In genomic region chr2:11577101-11577883, GRCh38 we compare ENCODE assay signal across 1 cellular context.
TF ChIP-seq lines count a peak whose summit lies in the region.

No MANE protein-coding gene starts in this region.

TF ChIP-seq in K562, 482 proteins besides CTCF, POLR2A, EP300 and RAD21:
- TF ChIP-seq ZKSCAN1 (IDR thresholded peaks at IDR 0.05; ENCODE audit: low read depth, low read length) (no peak), NR3C1 (CRISPR knock-in tag; IDR thresholded peaks at IDR 0.05) (no peak), SNIP1 (IDR thresholded peaks at IDR 0.05; ENCODE audit: low read depth) (no peak)
TF ChIP-seq in K562: peak in this region for 0.
